In genomic region chr4:184537269-184538022, GRCh38 we compare ENCODE assay signal across 8 cellular contexts.
A peak's percentile ranks its signal among the peaks of the same experiment; 100 is the strongest.
DNase-seq lines count a peak whose midpoint lies in the region; ATAC-seq, FAIRE-seq and TF ChIP-seq lines count a peak whose summit lies in the region.

No MANE protein-coding gene starts in this region.

- peak; percentile 91 for FAIRE-seq in TTC549 (lab: Jason Lieb, UNC)

- peaks cover 0 to 4% (median 3%) of the 10 kb centered on the region in 5 experiments for H3K9me3 Mint-ChIP-seq in brain

- H3K27ac Mint-ChIP-seq in brain, result peak overlapping the region; percentile 96 to 99 (median 98)

- peak; percentile 40 for ATAC-seq in GM18519 (IDR thresholded peaks at IDR 0.05; ENCODE audit: low FRiP score, unreplicated experiment)
- ATAC-seq in HG03060 (IDR thresholded peaks at IDR 0.05; ENCODE audit: low read depth, unreplicated experiment), result peak; percentile 26
- peak; percentile 99 for ATAC-seq in sciatic nerve

- peak overlapping the region; percentile 81 for H3K27ac ChIP-seq in 22Rv1

- peaks cover 7% of the 10 kb centered on the region for H3K36me3 Mint-ChIP-seq in brain

- DNase-seq in NCI-H2107 (lab: John Stamatoyannopoulos, UW), result peak; percentile 80
- peak; percentile 74 for DNase-seq in iPS DF 4.7 (ENCODE audit: extremely low read depth, low spot score)
- peak; percentile 99 for DNase-seq in sciatic nerve (ENCODE audit: low spot score)

- H3K27me3 Mint-ChIP-seq in brain, result peaks cover 3% of the 10 kb centered on the region

- TF ChIP-seq CTCF in 22Rv1 (IDR thresholded peaks at IDR 0.05), result no peak
- no peak for TF ChIP-seq CTCF in brain (conservative IDR thresholded peaks at IDR 0.05)

- H3K4me3 Mint-ChIP-seq in brain, result peak overlapping the region; percentile 92 to 96 (median 95)

- intact Hi-C loops in sciatic nerve (cut with DNase I), result loop anchor here (5.0 to 10.0 kb wide), 2 partner anchors 63 to 270 kb away; partner anchors contain the start of gene IRF2

- H3K4me1 Mint-ChIP-seq in brain, result peaks cover 38% of the 10 kb centered on the region

Comparison
In these comparisons a context has a peak if more than half of its experiments do, and no peak if none do; other contexts are left out.
1. Peak in every context shown above with its lines: DNase-seq, ATAC-seq and H3K27ac ChIP-seq.
2. ATAC-seq: peak in every context shown above with its lines; median percentile 99 in sciatic nerve; 40 in GM18519; 26 in HG03060.